In genomic region chr7:70477051-70478010, GRCh38 we compare ENCODE assay signal across 17 cellular contexts.
DNase-seq lines count a peak whose midpoint lies in the region; ATAC-seq and TF ChIP-seq lines count a peak whose summit lies in the region.
"Had no signal": no experiment of that assay in that cellular context is flagged by ENCODE, and none has a peak within 500 bp of the region (broad histone marks: within the 10 kb centered on the region; RNA-seq: fewer than 3 reads in every experiment).

No MANE protein-coding gene starts in this region.

- H3K9me3 Mint-ChIP-seq in mesothelial cell of epicardium: no peaks in the 10 kb centered on the region
- H3K9me3 Mint-ChIP-seq in activated T-helper 17 cell treated with anti-CD3 and anti-CD28 coated beads, Interleukin-2, amount 50 U/mL, for 72 hours: peaks cover 4% of the 10 kb centered on the region
- H3K9me3 Mint-ChIP-seq: H9 had no signal

- H3K9me3 ChIP-seq in Peyer's patch: no peaks in the 10 kb centered on the region
- H3K9me3 ChIP-seq: neutrophil had no signal

- H3K36me3 ChIP-seq in Peyer's patch: no peaks in the 10 kb centered on the region
- H3K36me3 ChIP-seq: neutrophil had no signal

- H3K27ac Mint-ChIP-seq in mesothelial cell of epicardium: peak overlapping the region; percentile 23
- H3K27ac Mint-ChIP-seq in activated T-helper 17 cell treated with anti-CD3 and anti-CD28 coated beads, Interleukin-2, amount 50 U/mL, for 72 hours: no peak overlapping the region
- H3K27ac Mint-ChIP-seq: activated CD4-positive, alpha-beta T cell treated with anti-CD3 and anti-CD28 coated beads for 36 hours; B cell; H9 had no signal

- peak overlapping the region in 2 of 4 donors; percentile 26 to 52 for H3K27ac ChIP-seq in Peyer's patch
- H3K27ac ChIP-seq: KMS-11, neutrophil, skin epidermis had no signal

- H3K27me3 ChIP-seq in Peyer's patch: no peaks in the 10 kb centered on the region
- H3K27me3 ChIP-seq: neutrophil had no signal

- H3K4me1 Mint-ChIP-seq in mesothelial cell of epicardium: peaks cover 35% of the 10 kb centered on the region
- H3K4me1 Mint-ChIP-seq in activated T-helper 17 cell treated with anti-CD3 and anti-CD28 coated beads, Interleukin-2, amount 50 U/mL, for 72 hours: no peaks in the 10 kb centered on the region
- H3K4me1 Mint-ChIP-seq: activated CD4-positive, alpha-beta T cell treated with anti-CD3 and anti-CD28 coated beads for 36 hours; B cell had no signal

- peaks cover 0 to 23% (median 2%) of the 10 kb centered on the region in 4 donors for H3K4me1 ChIP-seq in Peyer's patch

- no peak for TF ChIP-seq POLR2A in Peyer's patch (IDR thresholded peaks at IDR 0.05)

- DNase-seq in ELR (ENCODE audit: low read depth) (peak; percentile 19), Peyer's patch (peak in 2 of 3 donors; percentile 82 to 85), fibroblast of mammary gland (ENCODE audit: low read depth) (peak; percentile 18), mesothelial cell of epicardium (ENCODE audit: low spot score in 2 of 2, unreplicated experiment in 2 of 2) (no peak), NCI-H510A treated with DMSO at 0.1 percent for 48 hours (lab: John Stamatoyannopoulos, UW) (no peak), DMS 273 (lab: John Stamatoyannopoulos, UW; ENCODE audit: unreplicated experiment) (no peak), DMS114 treated with DMSO at 0.1 percent for 48 hours (lab: John Stamatoyannopoulos, UW; ENCODE audit: unreplicated experiment) (no peak)
- DNase-seq: activated CD4-positive, alpha-beta T cell treated with anti-CD3 and anti-CD28 coated beads for 36 hours; activated CD8-positive, alpha-beta memory T cell treated with anti-CD3 and anti-CD28 coated beads, Interleukin-2, amount 50 U/mL, for 48 hours; H9; NCI-H1417 treated with DMSO at 0.1 percent for 48 hours; SIG-M5 had no signal

- TF ChIP-seq CTCF in Peyer's patch (IDR thresholded peaks at IDR 0.05) (no peak), fibroblast of mammary gland (conservative IDR thresholded peaks at IDR 0.05; ENCODE audit: control insufficient read depth, insufficient read depth, low read depth, low read length) (no peak), mesothelial cell of epicardium (IDR thresholded peaks at IDR 0.05; ENCODE audit: unreplicated experiment) (no peak)

- H3K4me3 ChIP-seq in Peyer's patch (peak overlapping the region in 1 of 4 donors; percentile 21), fibroblast of mammary gland (ENCODE audit: control insufficient read depth, low read depth, low read length) (no peak overlapping the region)
- H3K4me3 ChIP-seq: skin epidermis had no signal

- H3K4me3 Mint-ChIP-seq in mesothelial cell of epicardium: no peak overlapping the region
- H3K4me3 Mint-ChIP-seq in activated T-helper 17 cell treated with anti-CD3 and anti-CD28 coated beads, Interleukin-2, amount 50 U/mL, for 72 hours: no peak overlapping the region
- H3K4me3 Mint-ChIP-seq: activated CD4-positive, alpha-beta T cell treated with anti-CD3 and anti-CD28 coated beads for 36 hours; B cell; H9 had no signal

- H3K27me3 Mint-ChIP-seq in mesothelial cell of epicardium (ENCODE audit: low read depth): no peaks in the 10 kb centered on the region
- H3K27me3 Mint-ChIP-seq in activated T-helper 17 cell treated with anti-CD3 and anti-CD28 coated beads, Interleukin-2, amount 50 U/mL, for 72 hours: no peaks in the 10 kb centered on the region
- H3K27me3 Mint-ChIP-seq: activated CD4-positive, alpha-beta T cell treated with anti-CD3 and anti-CD28 coated beads for 36 hours; B cell had no signal

- no peaks in the 10 kb centered on the region for H3K36me3 Mint-ChIP-seq in mesothelial cell of epicardium
- H3K36me3 Mint-ChIP-seq in activated T-helper 17 cell treated with anti-CD3 and anti-CD28 coated beads, Interleukin-2, amount 50 U/mL, for 72 hours (ENCODE audit: low read depth): no peaks in the 10 kb centered on the region

- ATAC-seq in activated T-helper 17 cell treated with anti-CD3 and anti-CD28 coated beads, Interleukin-2, amount 50 U/mL, for 72 hours (replicated peaks): no peak
- ATAC-seq: activated CD4-positive, alpha-beta T cell treated with anti-CD3 and anti-CD28 coated beads for 36 hours had no signal

Comparison
In these comparisons a context has a peak if more than half of its experiments do, and no peak if none do; other contexts are left out.
1. DNase-seq: peak in ELR (single experiment), Peyer's patch (2 of 3) and fibroblast of mammary gland (single experiment); none in mesothelial cell of epicardium (0 of 2), NCI-H510A treated with DMSO at 0.1 percent for 48 hours (single experiment), DMS 273 (single experiment) and DMS114 treated with DMSO at 0.1 percent for 48 hours (single experiment).